Comparison of ENCODE assay signal across 23 cellular contexts in the genomic region with DNA sequence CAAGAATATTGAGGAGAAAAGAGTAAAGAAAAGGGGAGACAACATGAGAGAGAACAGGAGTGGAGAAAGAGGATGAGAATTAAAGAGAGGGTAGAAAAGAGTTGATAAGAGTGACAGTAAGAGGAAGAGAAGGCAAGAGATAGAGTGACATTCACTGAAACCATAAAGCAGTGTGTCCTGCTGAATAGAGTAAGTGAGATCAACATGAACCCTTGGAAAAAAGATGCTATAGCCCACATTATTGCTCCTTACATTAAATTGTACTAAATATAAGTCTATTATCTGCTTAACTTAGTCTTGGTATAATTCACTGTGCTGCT.
A peak's percentile ranks its signal among the peaks of the same experiment; 100 is the strongest.
DNase-seq lines count a peak whose midpoint lies in the region; ATAC-seq and TF ChIP-seq lines count a peak whose summit lies in the region.
"Had no signal": no experiment of that assay in that cellular context is flagged by ENCODE, and none has a peak within 500 bp of the region (broad histone marks: within the 10 kb centered on the region; RNA-seq: fewer than 3 reads in every experiment).

No MANE protein-coding gene starts in this region.

- peaks cover 17% of the 10 kb centered on the region for H3K4me1 Mint-ChIP-seq in neural progenitor cell
- H3K4me1 Mint-ChIP-seq: GM23338 had no signal

- H3F3A ChIP-seq in DOHH2 (ENCODE audit: control insufficient read depth, insufficient read depth), result peaks cover 22% of the 10 kb centered on the region
- H3F3A ChIP-seq in SU-DHL-6 (ENCODE audit: insufficient read depth), result peaks cover 24% of the 10 kb centered on the region
- H3F3A ChIP-seq in neural progenitor cell (ENCODE audit: low read depth), result no peaks in the 10 kb centered on the region

- no peaks in the 10 kb centered on the region for H3K79me2 ChIP-seq in DOHH2 (ENCODE audit: control insufficient read depth, low read length)
- no peaks in the 10 kb centered on the region for H3K79me2 ChIP-seq in SU-DHL-6 (ENCODE audit: insufficient read depth, low read length)
- no peaks in the 10 kb centered on the region for H3K79me2 ChIP-seq in neural progenitor cell (ENCODE audit: low read depth)

- peak overlapping the region; percentile 64 for H3K4me2 ChIP-seq in DOHH2 (ENCODE audit: low read length)
- H3K4me2 ChIP-seq in SU-DHL-6 (ENCODE audit: low read depth, low read length, poor library complexity, severe bottlenecking), result peak overlapping the region; percentile 96
- H3K4me2 ChIP-seq in neural progenitor cell, result no peak overlapping the region
- H3K4me2 ChIP-seq: GM23338 had no signal

- H4K20me1 ChIP-seq in DOHH2 (ENCODE audit: control insufficient read depth, insufficient read depth, low read depth, low read length), result no peaks in the 10 kb centered on the region
- no peaks in the 10 kb centered on the region for H4K20me1 ChIP-seq in SU-DHL-6 (ENCODE audit: low read depth, low read length)
- H4K20me1 ChIP-seq in neural progenitor cell (ENCODE audit: low read depth), result no peaks in the 10 kb centered on the region

- H3K27ac ChIP-seq in DOHH2 (ENCODE audit: low read depth, low read length) (peak overlapping the region; percentile 95), SU-DHL-6 (ENCODE audit: low read depth, low read length) (peak overlapping the region; percentile 100), neural progenitor cell (no peak overlapping the region), psoas muscle (no peak overlapping the region)
- H3K27ac ChIP-seq: SJCRH30 had no signal

- DNase-seq in neural progenitor cell (ENCODE audit: low spot score), result no peak
- DNase-seq in BE2C, result no peak
- DNase-seq in psoas muscle, result no peak
- no peak for DNase-seq in NCI-H1417 treated with DMSO at 0.1 percent for 48 hours (lab: John Stamatoyannopoulos, UW)
- DNase-seq: C1 segment of cervical spinal cord; Calu3; CD8-positive, alpha-beta T cell; DMS153; EL; GF-D8; HCEC 1CT; MG63; NCI-H2227 treated with DMSO at 0.1 percent for 48 hours; NCI-H510A; NCI-H748 treated with DMSO at 0.1 percent for 48 hours; SJCRH30; T-helper 1 cell had no signal

- H3K36me3 ChIP-seq in DOHH2 (ENCODE audit: control insufficient read depth, low read length) (peaks cover 21% of the 10 kb centered on the region), SU-DHL-6 (ENCODE audit: low read length) (0 out of 2 replicates have a peak, but pooled peaks cover 3% of the 10 kb centered on the region), neural progenitor cell (no peaks in the 10 kb centered on the region), BE2C (no peaks in the 10 kb centered on the region), psoas muscle (ENCODE audit: insufficient read depth in 1 of 2, low read depth in 1 of 2) (no peaks in the 10 kb centered on the region)
- H3K36me3 ChIP-seq: MG63, SJCRH30 had no signal

- peak overlapping the region; percentile 85 for H3K9ac ChIP-seq in SU-DHL-6 (ENCODE audit: low read length)
- no peak overlapping the region for H3K9ac ChIP-seq in neural progenitor cell

- H3K9me2 ChIP-seq in DOHH2 (replicated peaks; ENCODE audit: control insufficient read depth, low read length), result no peaks in the 10 kb centered on the region
- no peaks in the 10 kb centered on the region for H3K9me2 ChIP-seq in SU-DHL-6 (replicated peaks; ENCODE audit: insufficient read depth, low read length)

- H3K36me3 Mint-ChIP-seq in neural progenitor cell, result peaks cover 4% of the 10 kb centered on the region
- H3K36me3 Mint-ChIP-seq: CD8-positive, alpha-beta T cell; IgD-negative memory B cell had no signal

- H3K9me3 ChIP-seq in DOHH2 (ENCODE audit: control insufficient read depth, insufficient read depth, low read length) (no peaks in the 10 kb centered on the region), SU-DHL-6 (ENCODE audit: insufficient read depth, low read length) (peaks cover under 1% of the 10 kb centered on the region; the same call in 1 of the 2 replicates), neural progenitor cell (ENCODE audit: low read depth) (peaks cover 13% of the 10 kb centered on the region), BE2C (0 out of 2 replicates have a peak, but pooled peaks cover 3% of the 10 kb centered on the region), psoas muscle (peaks cover 3% of the 10 kb centered on the region)
- H3K9me3 ChIP-seq: MG63 had no signal

- H3K27me3 ChIP-seq in DOHH2 (ENCODE audit: control insufficient read depth, low read length) (no peaks in the 10 kb centered on the region), SU-DHL-6 (ENCODE audit: low read length) (no peaks in the 10 kb centered on the region), neural progenitor cell (no peaks in the 10 kb centered on the region), BE2C (no peaks in the 10 kb centered on the region), psoas muscle (ENCODE audit: insufficient read depth in 3 of 3, low read length in 2 of 3) (peaks cover 0 to 1% (median 0%) of the 10 kb centered on the region in 3 donors)
- H3K27me3 ChIP-seq: MG63, SJCRH30 had no signal

- H3K4me3 ChIP-seq in DOHH2 (ENCODE audit: low read length) (peak overlapping the region; percentile 40), SU-DHL-6 (ENCODE audit: insufficient read depth, low read length, poor library complexity, severe bottlenecking) (peak overlapping the region; percentile 27), neural progenitor cell (no peak overlapping the region), BE2C (ENCODE audit: low read depth, low read length) (no peak overlapping the region), psoas muscle (no peak overlapping the region)
- H3K4me3 ChIP-seq: GM23338, MG63, SJCRH30 had no signal

- peak; percentile 22 for ATAC-seq in GM18517 (IDR thresholded peaks at IDR 0.05; ENCODE audit: unreplicated experiment)
- no peak for ATAC-seq in GM18511 (IDR thresholded peaks at IDR 0.05; ENCODE audit: unreplicated experiment)
- ATAC-seq in psoas muscle, result no peak
- ATAC-seq: CD8-positive, alpha-beta T cell; GM23338 had no signal

- H3K4me1 ChIP-seq in DOHH2 (ENCODE audit: control insufficient read depth, low read length) (peaks cover 52% of the 10 kb centered on the region), neural progenitor cell (no peaks in the 10 kb centered on the region), BE2C (no peaks in the 10 kb centered on the region), psoas muscle (no peaks in the 10 kb centered on the region)
- H3K4me1 ChIP-seq: SJCRH30 had no signal

- peak overlapping the region; percentile 0 for H3K27ac Mint-ChIP-seq in neural progenitor cell
- H3K27ac Mint-ChIP-seq: CD8-positive, alpha-beta T cell; GM23338 had no signal

- no peak overlapping the region for H3K4me3 Mint-ChIP-seq in neural progenitor cell
- H3K4me3 Mint-ChIP-seq: CD8-positive, alpha-beta T cell; GM23338; IgD-negative memory B cell had no signal

- TF ChIP-seq CTCF in DOHH2 (IDR thresholded peaks at IDR 0.05; ENCODE audit: low read depth, low read length, poor library complexity, severe bottlenecking), result no peak
- TF ChIP-seq CTCF in SU-DHL-6 (IDR thresholded peaks at IDR 0.05; ENCODE audit: insufficient read depth, low read length, poor library complexity, severe bottlenecking), result no peak
- no peak for TF ChIP-seq CTCF in neural progenitor cell (IDR thresholded peaks at IDR 0.05)
- TF ChIP-seq CTCF in BE2C (IDR thresholded peaks at IDR 0.05; ENCODE audit: low read depth, low read length), result no peak
- TF ChIP-seq CTCF in psoas muscle (IDR thresholded peaks at IDR 0.05), result no peak

- intact Hi-C loops in psoas muscle (cut with DNase I), result no loop called here

- peaks cover 21% of the 10 kb centered on the region for H3K9me3 Mint-ChIP-seq in neural progenitor cell

- H2AFZ ChIP-seq in SU-DHL-6 (ENCODE audit: low read depth, low read length, severe bottlenecking), result peak overlapping the region; percentile 8
- H2AFZ ChIP-seq in neural progenitor cell (replicated peaks), result no peak overlapping the region
- H2AFZ ChIP-seq: GM23338 had no signal

- H3K27me3 Mint-ChIP-seq in neural progenitor cell (ENCODE audit: insufficient read depth, low read depth), result peaks cover 4% of the 10 kb centered on the region
- H3K27me3 Mint-ChIP-seq: IgD-negative memory B cell had no signal

Comparison
In these comparisons a context has a peak if more than half of its experiments do, and no peak if none do; other contexts are left out.
1. H3K27ac ChIP-seq: peak in DOHH2 (single experiment) and SU-DHL-6 (single experiment); none in neural progenitor cell (single experiment) and psoas muscle (single experiment).
2. H3K4me3 ChIP-seq: peak in DOHH2 (single experiment) and SU-DHL-6 (single experiment); none in neural progenitor cell (single experiment), BE2C (single experiment) and psoas muscle (single experiment).